ENCODE assay signal across 23 cellular contexts in the genomic region with DNA sequence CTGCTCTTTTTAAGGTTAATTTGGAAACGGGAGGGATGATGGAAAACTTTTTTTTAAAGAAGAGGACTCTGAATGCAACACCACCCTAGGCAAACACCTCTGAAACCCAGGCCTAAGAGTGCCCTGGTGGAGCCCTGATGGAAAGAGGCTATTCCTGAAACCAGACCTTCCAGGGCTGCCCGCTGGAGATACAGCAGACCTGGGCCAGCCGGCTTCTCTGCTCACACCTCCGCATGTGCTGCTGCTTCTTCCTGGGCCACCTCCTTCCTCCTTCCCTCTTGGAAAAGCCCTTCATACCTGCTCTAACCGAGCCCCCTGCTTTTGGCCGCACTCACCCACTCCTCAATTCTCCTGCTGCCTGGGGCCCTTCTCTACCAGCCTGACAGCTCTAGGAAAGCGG. TPM values are rescaled to one million over a fixed set of nuclear protein-coding genes. Genes with fewer than 3 reads are reported as not detected.
"Had no signal": no experiment of that assay in that cellular context is flagged by ENCODE, and none has a peak within 500 bp of the region (broad histone marks: within the 10 kb centered on the region; RNA-seq: fewer than 3 reads in every experiment).

No MANE protein-coding gene starts in this region.

- DNase-seq: activated CD4-positive, alpha-beta T cell treated with anti-CD3 and anti-CD28 coated beads for 1 hour; activated CD4-positive, alpha-beta T cell treated with anti-CD3 and anti-CD28 coated beads, Interleukin-2, amount 50 U/mL, for 1 hour; activated CD8-positive, alpha-beta T cell treated with anti-CD3 and anti-CD28 coated beads, Interleukin-2, amount 10 ng/mL, durations not matched to agents 7 days and 5 days; activated naive CD4-positive, alpha-beta T cell treated with anti-CD3 and anti-CD28 coated beads for 36 hours; activated T-cell treated with anti-CD3 and anti-CD28 coated beads, Interleukin-2, amount 50 U/mL, for 1 hour; amygdala; effector CD8-positive, alpha-beta T cell; erythroblast; hippocampal formation; mesenchymal stem cell; stimulated activated CD4-positive, alpha-beta T cell treated with anti-CD3 and anti-CD28 coated beads, Interleukin-4, amount 100 ng/mL, for 24 hours; stimulated activated naive CD8-positive, alpha-beta T cell treated with anti-CD3 and anti-CD28 coated beads, Interleukin-15, Interleukin-2, amounts not matched to agents 100 U/mL and 50 U/mL, for 24 hours; T-helper 9 cell; thyroid gland had no signal

- H3K27ac ChIP-seq: thyroid gland had no signal

- H3K27me3 ChIP-seq: thyroid gland had no signal

- H3K9me3 ChIP-seq: thyroid gland had no signal

- H3K4me3 ChIP-seq: thyroid gland had no signal

- H3K36me3 ChIP-seq: thyroid gland had no signal

- ATAC-seq: activated CD8-positive, alpha-beta T cell treated with anti-CD3 and anti-CD28 coated beads, Interleukin-2, amount 10 ng/mL, durations not matched to agents 7 days and 5 days; stimulated activated naive CD8-positive, alpha-beta T cell treated with anti-CD3 and anti-CD28 coated beads, Interleukin-15, Interleukin-2, amounts not matched to agents 100 U/mL and 50 U/mL, for 24 hours had no signal

RNA-seq across cellular contexts. Expression of gene KRTAP5-1, which starts 50.9 kb away (rescaled TPM):
- total RNA-seq: activated CD8-positive, alpha-beta T cell treated with anti-CD3 and anti-CD28 coated beads, Interleukin-2, amount 10 ng/mL, durations not matched to agents 7 days and 5 days; activated naive CD4-positive, alpha-beta T cell treated with anti-CD3 and anti-CD28 coated beads for 36 hours; cardiac septum; chondrocyte; fibroblast of lung; mononuclear cell; myocyte; occipital lobe; subcutaneous adipose tissue; T-helper 1 cell treated with Interleukin-12 subunit alpha and Interleukin-12 subunit beta and Interleukin-4 antibody, amounts not matched to agents 30 ng/mL and 1 ng/mL, for 36 hours; thyroid gland had no signal
- polyA plus RNA-seq: fibroblast of lung, neural cell had no signal
